23 cellular contexts compared by ENCODE assay signal in genomic region chr17:44496815-44497214, GRCh38. TPM values are rescaled to one million over a fixed set of nuclear protein-coding genes. Genes with fewer than 3 reads are reported as not detected.
DNase-seq lines count a peak whose midpoint lies in the region; ATAC-seq, FAIRE-seq and TF ChIP-seq lines count a peak whose summit lies in the region.
"Had no signal": no experiment of that assay in that cellular context is flagged by ENCODE, and none has a peak within 500 bp of the region (broad histone marks: within the 10 kb centered on the region; RNA-seq: fewer than 3 reads in every experiment).

No MANE protein-coding gene starts in this region.

- no peaks in the 10 kb centered on the region for H3K9me3 Mint-ChIP-seq in mesothelial cell of epicardium
- H3K9me3 Mint-ChIP-seq: CD4-positive, CD25-positive, alpha-beta regulatory T cell had no signal

- H3K36me3 ChIP-seq in BLaER1 (peaks cover 45% of the 10 kb centered on the region), adipocyte (ENCODE audit: control insufficient read depth, insufficient read depth, low read length, severe bottlenecking) (peaks cover 4% of the 10 kb centered on the region)

- H3K4me3 ChIP-seq in BLaER1 = no peak overlapping the region
- H3K4me3 ChIP-seq in adipocyte (ENCODE audit: low read length) = no peak overlapping the region
- H3K4me3 ChIP-seq: PC-9 had no signal

- H3K4me2 ChIP-seq in BLaER1 = peak overlapping the region; percentile 71; the same call in 1 of the 2 replicates
- H3K4me2 ChIP-seq: KMS-11, PC-9 had no signal

- H3K9me3 ChIP-seq in BLaER1 (0 out of 2 replicates have a peak, but pooled peaks cover 4% of the 10 kb centered on the region), adipocyte (ENCODE audit: control insufficient read depth, low read length) (no peaks in the 10 kb centered on the region)
- H3K9me3 ChIP-seq: Caco-2 had no signal

- no peak for TF ChIP-seq CTCF in mesothelial cell of epicardium (IDR thresholded peaks at IDR 0.05; ENCODE audit: unreplicated experiment)

- H3K27ac ChIP-seq in BLaER1 = no peak overlapping the region
- H3K27ac ChIP-seq: KMS-11, PC-9 had no signal

- H3K36me3 Mint-ChIP-seq in mesothelial cell of epicardium = peaks cover 3% of the 10 kb centered on the region

- H3K4me1 ChIP-seq in BLaER1 (peaks cover 48% of the 10 kb centered on the region), adipocyte (ENCODE audit: control insufficient read depth, insufficient read depth, low read length) (peaks cover 34% of the 10 kb centered on the region)

- H3K27me3 Mint-ChIP-seq in mesothelial cell of epicardium (ENCODE audit: low read depth) = no peaks in the 10 kb centered on the region
- H3K27me3 Mint-ChIP-seq: B cell; CD4-positive, CD25-positive, alpha-beta regulatory T cell had no signal

- ATAC-seq in HG03460 (IDR thresholded peaks at IDR 0.05; ENCODE audit: unreplicated experiment) = no peak

- no peak for TF ChIP-seq POLR2A in H54 (IDR thresholded peaks at IDR 0.05; ENCODE audit: low read depth, low read length)

- H3K9ac ChIP-seq in BLaER1 (no peak overlapping the region), adipocyte (ENCODE audit: low read length) (no peak overlapping the region)
- H3K9ac ChIP-seq: KMS-11 had no signal

- peaks cover 100% of the 10 kb centered on the region for H4K20me1 ChIP-seq in BLaER1

- H3K27me3 ChIP-seq in BLaER1 = no peaks in the 10 kb centered on the region
- no peaks in the 10 kb centered on the region for H3K27me3 ChIP-seq in adipocyte (replicated peaks; ENCODE audit: control insufficient read depth, insufficient read depth, low read length)

- H3K4me1 Mint-ChIP-seq in mesothelial cell of epicardium = peaks cover 27% of the 10 kb centered on the region

- H3K27ac Mint-ChIP-seq in mesothelial cell of epicardium = peak overlapping the region; percentile 48
- H3K27ac Mint-ChIP-seq: B cell; CD4-positive, CD25-positive, alpha-beta regulatory T cell had no signal

- DNase-seq in H54 (ENCODE audit: insufficient read length, low spot score) = no peak
- DNase-seq in adipocyte (ENCODE audit: low read depth) = peak; percentile 34
- no peak for DNase-seq in mesothelial cell of epicardium (ENCODE audit: low spot score in 2 of 2, unreplicated experiment in 2 of 2)
- DNase-seq in pons (ENCODE audit: low spot score) = no peak
- DNase-seq in activated CD4-positive, alpha-beta T cell treated with anti-CD3 and anti-CD28 coated beads for 1 hour = no peak
- DNase-seq: ACHN; Caco-2; CD4-positive, CD25-positive, alpha-beta regulatory T cell; NCI-H1105 treated with DMSO at 0.1 percent for 48 hours; NCI-H2029 treated with DMSO at 0.1 percent for 48 hours; NCI-H226; NCI-H510A treated with DMSO at 0.1 percent for 48 hours; NCI-H748 treated with DMSO at 0.1 percent for 48 hours; PC-9; RPMI8226; SHP77 treated with DMSO at 0.1 percent for 48 hours; T-helper 1 cell had no signal

- FAIRE-seq in H54 (lab: Jason Lieb, UNC) = peak; percentile 50
- FAIRE-seq: G401.6, H1 had no signal

- no peak overlapping the region for H3K4me3 Mint-ChIP-seq in mesothelial cell of epicardium
- H3K4me3 Mint-ChIP-seq: B cell had no signal

RNA-seq across cellular contexts. Expression of gene GPATCH8, which starts 6.4 kb away (rescaled TPM):
- total RNA-seq in mesothelial cell of epicardium = 75.6 to 77.1 TPM (median 76.3 TPM) in 3 replicates
